8 cellular contexts compared by ENCODE assay signal in genomic region chr17:75124041-75124818, GRCh38. TPM values are rescaled to one million over a fixed set of nuclear protein-coding genes. Genes with fewer than 3 reads are reported as not detected.
DNase-seq lines count a peak whose midpoint lies in the region; ATAC-seq and TF ChIP-seq lines count a peak whose summit lies in the region.

No MANE protein-coding gene starts in this region.

- CTCF ChIA-PET in WTC11 (lab: Charles Lee) = interaction anchor here (1.0 to 2.3 kb wide), 5 partner anchors 11 to 147 kb away, joined by 4 to 26 read pairs (median 6); partner anchors contain the start of genes ARMC7 and MIF4GD
- CTCF ChIA-PET in naive thymus-derived CD4-positive, alpha-beta T cell (lab: Charles Lee) = interaction anchor here (5.7 kb wide), 1 partner anchor 10 kb away, joined by 47 read pairs; no protein-coding TSS in a partner anchor

- H3K27me3 ChIP-seq in naive thymus-derived CD4-positive, alpha-beta T cell (ENCODE audit: control insufficient read depth in 2 of 2, insufficient read depth in 2 of 2, low read length in 2 of 2) = no peaks in the 10 kb centered on the region
- no peaks in the 10 kb centered on the region for H3K27me3 ChIP-seq in thyroid gland

- no peaks in the 10 kb centered on the region for H3K9me3 ChIP-seq in naive thymus-derived CD4-positive, alpha-beta T cell (ENCODE audit: control insufficient read depth in 2 of 3, low read length in 3 of 3)
- H3K9me3 ChIP-seq in thyroid gland = no peaks in the 10 kb centered on the region

- intact Hi-C loops in dendritic cell treated with granulocyte-macrophage colony-stimulating factor and Interleukin-4, amounts not matched to agents 40 ng/mL and 50 ng/mL, for 4 days (cut with micrococcal nuclease) = no loop called here
- intact Hi-C loops in naive thymus-derived CD4-positive, alpha-beta T cell (cut with micrococcal nuclease) = loop anchor here in 1 of 2 donors (1.0 kb wide), 1 partner anchor 10 kb away; no protein-coding TSS in a partner anchor
- intact Hi-C loops in thyroid gland (cut with DNase I) = no loop called here

- peaks cover 6% of the 10 kb centered on the region; the same call in 1 of the 2 replicates for H3K36me3 Mint-ChIP-seq in WTC11
- peaks cover 41% of the 10 kb centered on the region for H3K36me3 Mint-ChIP-seq in dendritic cell treated with granulocyte-macrophage colony-stimulating factor and Interleukin-4, amounts not matched to agents 40 ng/mL and 50 ng/mL, for 4 days (ENCODE audit: low read depth)
- H3K36me3 Mint-ChIP-seq in naive thymus-derived CD4-positive, alpha-beta T cell = peaks cover 0 to 29% (median 4%) of the 10 kb centered on the region in 5 donors

- H3K27ac Mint-ChIP-seq in WTC11 = peak overlapping the region; percentile 23; the same call in 1 of the 2 replicates
- peak overlapping the region; percentile 72 for H3K27ac Mint-ChIP-seq in dendritic cell treated with granulocyte-macrophage colony-stimulating factor and Interleukin-4, amounts not matched to agents 40 ng/mL and 50 ng/mL, for 4 days
- peak overlapping the region in 6 of 9 donors; percentile 31 to 91 (median 58) for H3K27ac Mint-ChIP-seq in naive thymus-derived CD4-positive, alpha-beta T cell

- peaks cover 10% of the 10 kb centered on the region for H3K4me1 Mint-ChIP-seq in WTC11
- peaks cover 58% of the 10 kb centered on the region for H3K4me1 Mint-ChIP-seq in dendritic cell treated with granulocyte-macrophage colony-stimulating factor and Interleukin-4, amounts not matched to agents 40 ng/mL and 50 ng/mL, for 4 days (ENCODE audit: low read depth)
- H3K4me1 Mint-ChIP-seq in naive thymus-derived CD4-positive, alpha-beta T cell = peaks cover 24 to 40% (median 33%) of the 10 kb centered on the region in 7 donors

- H3K9me3 Mint-ChIP-seq in WTC11 = no peaks in the 10 kb centered on the region
- H3K9me3 Mint-ChIP-seq in dendritic cell treated with granulocyte-macrophage colony-stimulating factor and Interleukin-4, amounts not matched to agents 40 ng/mL and 50 ng/mL, for 4 days = no peaks in the 10 kb centered on the region
- no peaks in the 10 kb centered on the region for H3K9me3 Mint-ChIP-seq in naive thymus-derived CD4-positive, alpha-beta T cell

- no peak overlapping the region for H3K27ac ChIP-seq in naive thymus-derived CD4-positive, alpha-beta T cell (ENCODE audit: low read depth, low read length)
- peak overlapping the region in 2 of 3 donors; percentile 31 to 41 for H3K27ac ChIP-seq in thyroid gland

- WGBS in thyroid gland, 2 donors = 85 to 87% methylated on average over 8 to 13 of the region's 19 CpGs

- no peaks in the 10 kb centered on the region for H3K27me3 Mint-ChIP-seq in WTC11 (ENCODE audit: low read depth)
- H3K27me3 Mint-ChIP-seq in dendritic cell treated with granulocyte-macrophage colony-stimulating factor and Interleukin-4, amounts not matched to agents 40 ng/mL and 50 ng/mL, for 4 days = no peaks in the 10 kb centered on the region
- H3K27me3 Mint-ChIP-seq in naive thymus-derived CD4-positive, alpha-beta T cell = no peaks in the 10 kb centered on the region

- no peak for TF ChIP-seq POLR2A in thyroid gland (IDR thresholded peaks at IDR 0.05)

- POLR2A ChIA-PET in WTC11 (lab: Charles Lee) = interaction anchor here (1.0 kb wide), 1 partner anchor 15 kb away, joined by 4 read pairs; the partner anchor contains the start of gene ARMC7
- POLR2A ChIA-PET in naive thymus-derived CD4-positive, alpha-beta T cell (lab: Charles Lee) = interaction anchor here (0.6 to 2.3 kb wide), 5 partner anchors 10 to 63 kb away, joined by 3 to 11 read pairs (median 5); partner anchors contain the start of gene ARMC7

- H3K4me1 ChIP-seq in naive thymus-derived CD4-positive, alpha-beta T cell (ENCODE audit: control insufficient read depth in 2 of 2, insufficient read depth in 2 of 2, low read length in 2 of 2) = peaks cover 3 to 18% of the 10 kb centered on the region in 2 donors
- peaks cover 0 to 21% of the 10 kb centered on the region in 2 donors for H3K4me1 ChIP-seq in thyroid gland

- DNase-seq in HT1080 (ENCODE audit: low read depth) = peak; percentile 100
- DNase-seq in WTC11 (ENCODE audit: low spot score) = no peak
- peak in 1 of 9 donors; percentile 48 for DNase-seq in naive thymus-derived CD4-positive, alpha-beta T cell
- no peak for DNase-seq in thyroid gland
- no peak for DNase-seq in NOMO-1 (lab: John Stamatoyannopoulos, UW; ENCODE audit: unreplicated experiment in 2 of 2)
- DNase-seq in GM10266 (ENCODE audit: extremely low spot score) = no peak

- peaks cover 0 to 6% (median 0%) of the 10 kb centered on the region in 3 experiments for H3K36me3 ChIP-seq in naive thymus-derived CD4-positive, alpha-beta T cell (ENCODE audit: control insufficient read depth in 2 of 3, insufficient read depth in 3 of 3, low read length in 3 of 3)
- no peaks in the 10 kb centered on the region for H3K36me3 ChIP-seq in thyroid gland

- no peak for TF ChIP-seq CTCF in WTC11 (IDR thresholded peaks at IDR 0.05)
- TF ChIP-seq CTCF in thyroid gland (IDR thresholded peaks at IDR 0.05) = no peak
- TF ChIP-seq CTCF in GM10266 (IDR thresholded peaks at IDR 0.05; ENCODE audit: control insufficient read depth, insufficient read depth, low read depth, missing control alignments) = no peak

- ATAC-seq in WTC11 (no peak), HG02759 (IDR thresholded peaks at IDR 0.05; ENCODE audit: unreplicated experiment) (no peak)
- ATAC-seq in naive thymus-derived CD4-positive, alpha-beta T cell = peak; percentile 80

- no peak overlapping the region for H3K4me3 ChIP-seq in naive thymus-derived CD4-positive, alpha-beta T cell (ENCODE audit: low read length)
- H3K4me3 ChIP-seq in thyroid gland (replicated peaks in 1 of 3) = no peak overlapping the region

- no peak overlapping the region for H3K4me3 Mint-ChIP-seq in WTC11
- H3K4me3 Mint-ChIP-seq in dendritic cell treated with granulocyte-macrophage colony-stimulating factor and Interleukin-4, amounts not matched to agents 40 ng/mL and 50 ng/mL, for 4 days = no peak overlapping the region
- peak overlapping the region in 3 of 10 donors; percentile 6 to 81 (median 16) for H3K4me3 Mint-ChIP-seq in naive thymus-derived CD4-positive, alpha-beta T cell

TF ChIP-seq in WTC11, 78 proteins besides CTCF, POLR2A, EP300 and RAD21 (continues in another document):
- TF ChIP-seq ZNF396 (CRISPR knock-in tag; IDR thresholded peaks at IDR 0.05; ENCODE audit: borderline replicate concordance) (no peak), ZBTB43 (CRISPR knock-in tag; IDR thresholded peaks at IDR 0.05) (no peak)

RNA-seq across cellular contexts. Expression of gene NT5C, which starts 7.3 kb away (rescaled TPM):
- 150 and 161 TPM in 2 replicates for total RNA-seq in HT1080 (2014; rRNA removed; shearing (Covaris generic))
- 136 and 141 TPM in 2 replicates for polyA plus RNA-seq in HT1080 (2015; cell fraction: cytosol; rRNA removed)
- polyA plus RNA-seq in HT1080 (2015; cell fraction: nucleus; rRNA removed) = 175 and 206 TPM in 2 replicates
- 91.0 to 102 TPM (median 96.9 TPM) in 3 replicates for total RNA-seq in WTC11 (2021)
- 10 to 100 TPM; 23.4 to 54.8 (median 37.5) TPM for total RNA-seq in naive thymus-derived CD4-positive, alpha-beta T cell
- polyA plus RNA-seq in naive thymus-derived CD4-positive, alpha-beta T cell = 10 to 100 TPM; 31.1 to 33.1 TPM
- total RNA-seq in thyroid gland = 100 to 1,000 TPM in 3 of 4 donors, 10 to 100 TPM in 1; 84.7 to 203 (median 107) TPM

RNA-seq across cellular contexts. Expression of gene ARMC7, which starts 14.5 kb away (rescaled TPM):
- total RNA-seq in HT1080 (2014; rRNA removed; shearing (Covaris generic)) = 8.0 and 8.2 TPM in 2 replicates
- 7.0 and 8.9 TPM in 2 replicates for polyA plus RNA-seq in HT1080 (2015; cell fraction: cytosol; rRNA removed)
- polyA plus RNA-seq in HT1080 (2015; cell fraction: nucleus; rRNA removed) = 5.3 and 7.2 TPM in 2 replicates
- total RNA-seq in WTC11 (2021) = 13.2 to 15.9 TPM (median 14.8 TPM) in 3 replicates
- 10 to 100 TPM in 4 of 5 experiments, 1 to 10 TPM in 1; 5.8 to 18.9 (median 17.8) TPM for total RNA-seq in naive thymus-derived CD4-positive, alpha-beta T cell
- polyA plus RNA-seq in naive thymus-derived CD4-positive, alpha-beta T cell = 1 to 10 TPM; 1.8 to 4.4 TPM
- 10 to 100 TPM in 2 of 4 donors, 1 to 10 TPM in 2; 8.7 to 13.1 (median 10.5) TPM for total RNA-seq in thyroid gland

RNA-seq across cellular contexts. Expression of gene JPT1, which starts 30.1 kb away (rescaled TPM):
- total RNA-seq in HT1080 (2014; rRNA removed; shearing (Covaris generic)) = 260 and 308 TPM in 2 replicates
- polyA plus RNA-seq in HT1080 (2015; cell fraction: cytosol; rRNA removed) = 361 and 406 TPM in 2 replicates
- polyA plus RNA-seq in HT1080 (2015; cell fraction: nucleus; rRNA removed) = 163 and 164 TPM in 2 replicates
- total RNA-seq in WTC11 (2021) (289 to 341 TPM (median 300 TPM) in 3 replicates), thyroid gland (10 to 100 TPM; 15.1 to 23.4 (median 17.7) TPM)
- 100 to 1,000 TPM in 1 of 5 experiments, 10 to 100 TPM in 4; 12.3 to 227 (median 29.3) TPM for total RNA-seq in naive thymus-derived CD4-positive, alpha-beta T cell
- polyA plus RNA-seq in naive thymus-derived CD4-positive, alpha-beta T cell = 10 to 100 TPM; 70.0 to 72.3 TPM

RNA-seq across cellular contexts. Expression of gene SLC16A5, which starts 36.5 kb away (rescaled TPM):
- not detected in 2 replicates for total RNA-seq in HT1080 (2014; rRNA removed; shearing (Covaris generic))
- polyA plus RNA-seq in HT1080 (2015; cell fraction: cytosol; rRNA removed) = not detected in 2 replicates
- 0.16 TPM in 1 of 2 replicates, not detected in the other for polyA plus RNA-seq in HT1080 (2015; cell fraction: nucleus; rRNA removed)
- total RNA-seq in WTC11 (2021) (32.4 to 33.5 TPM (median 33.1 TPM) in 3 replicates), thyroid gland (10 to 100 TPM; 24.1 to 40.3 (median 27.6) TPM)
- total RNA-seq in naive thymus-derived CD4-positive, alpha-beta T cell = 10 to 100 TPM in 4 of 5 experiments, 1 to 10 TPM in 1; 9.2 to 26.3 (median 24.5) TPM
- polyA plus RNA-seq in naive thymus-derived CD4-positive, alpha-beta T cell = 1 to 10 TPM; 5.9 to 7.6 TPM

RNA-seq across cellular contexts. Expression of gene SUMO2, which starts 58.5 kb away (rescaled TPM):
- total RNA-seq in HT1080 (2014; rRNA removed; shearing (Covaris generic)) = 314 and 319 TPM in 2 replicates
- 133 and 139 TPM in 2 replicates for polyA plus RNA-seq in HT1080 (2015; cell fraction: cytosol; rRNA removed)
- polyA plus RNA-seq in HT1080 (2015; cell fraction: nucleus; rRNA removed) = 60.2 and 60.6 TPM in 2 replicates
- total RNA-seq in WTC11 (2021) (650 to 764 TPM (median 757 TPM) in 3 replicates), thyroid gland (100 to 1,000 TPM in 1 of 4 donors, 10 to 100 TPM in 3; 61.9 to 100 (median 82.1) TPM)
- total RNA-seq in naive thymus-derived CD4-positive, alpha-beta T cell = 100 to 1,000 TPM; 201 to 494 (median 247) TPM
- 100 to 1,000 TPM; 173 to 357 TPM for polyA plus RNA-seq in naive thymus-derived CD4-positive, alpha-beta T cell
